ENCODE assay signal across 19 cellular contexts in the genomic region with DNA sequence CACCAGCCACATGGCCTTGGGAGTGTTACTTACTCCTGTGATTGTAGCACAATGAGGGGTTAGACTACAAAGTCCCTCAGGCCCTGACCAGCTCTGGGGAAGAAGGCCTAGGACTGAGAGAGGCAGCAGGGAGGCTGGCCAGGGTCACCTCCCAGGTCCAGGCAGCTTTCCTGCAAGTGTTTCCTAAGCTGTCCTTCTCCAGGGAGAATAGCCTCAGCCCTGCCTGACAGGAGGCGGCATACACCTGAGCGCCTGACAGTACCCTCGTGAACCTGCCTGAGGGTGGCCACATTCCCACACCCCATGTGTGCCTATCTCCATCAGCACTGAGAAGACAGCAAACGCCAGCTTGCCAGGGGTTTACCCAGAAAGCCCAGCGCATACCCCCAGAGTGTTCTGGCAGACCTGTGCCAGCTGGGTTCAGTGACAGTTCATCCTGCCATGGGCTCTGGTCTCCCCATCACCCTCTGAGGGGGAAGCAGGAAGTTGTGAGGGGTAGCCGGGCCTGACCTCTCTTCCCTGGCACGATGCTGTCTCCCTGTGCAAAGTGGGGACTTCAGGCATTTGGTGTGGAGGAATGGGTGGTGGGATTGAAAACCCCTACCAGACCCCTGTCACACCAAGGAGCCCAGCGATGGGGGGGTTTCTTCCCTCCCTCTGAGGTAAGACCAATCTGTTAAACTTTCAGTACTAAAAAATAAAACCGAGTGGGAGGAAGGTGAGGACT. TPM values are rescaled to one million over a fixed set of nuclear protein-coding genes. Genes with fewer than 3 reads are reported as not detected.
DNase-seq lines count a peak whose midpoint lies in the region; ATAC-seq and TF ChIP-seq lines count a peak whose summit lies in the region.
"Had no signal": no experiment of that assay in that cellular context is flagged by ENCODE, and none has a peak within 500 bp of the region (broad histone marks: within the 10 kb centered on the region; RNA-seq: fewer than 3 reads in every experiment).

No MANE protein-coding gene starts in this region.

- no peak overlapping the region for H3K4me3 Mint-ChIP-seq in activated CD8-positive, alpha-beta T cell treated with anti-CD3 and anti-CD28 coated beads for 36 hours
- H3K4me3 Mint-ChIP-seq in activated CD8-positive, alpha-beta T cell treated with anti-CD3 and anti-CD28 coated beads, Interleukin-2, amount 10 ng/mL, durations not matched to agents 7 days and 5 days, result no peak overlapping the region
- H3K4me3 Mint-ChIP-seq: naive thymus-derived CD8-positive, alpha-beta T cell had no signal

- H3K9me2 ChIP-seq in hepatocyte (replicated peaks; ENCODE audit: insufficient read depth), result no peaks in the 10 kb centered on the region

- WGBS in hepatocyte (ENCODE audit: low lambda C conversion rate, missing lambda C conversion rate), result 98% methylated on average over 9 of the region's 9 CpGs

- H3K27me3 Mint-ChIP-seq in activated CD8-positive, alpha-beta T cell treated with anti-CD3 and anti-CD28 coated beads for 36 hours, result no peaks in the 10 kb centered on the region
- no peaks in the 10 kb centered on the region for H3K27me3 Mint-ChIP-seq in activated CD8-positive, alpha-beta T cell treated with anti-CD3 and anti-CD28 coated beads, Interleukin-2, amount 10 ng/mL, durations not matched to agents 7 days and 5 days (ENCODE audit: low read depth)
- H3K27me3 Mint-ChIP-seq: naive thymus-derived CD8-positive, alpha-beta T cell had no signal

- DNase-seq in activated CD8-positive, alpha-beta T cell treated with anti-CD3 and anti-CD28 coated beads for 36 hours, result no peak
- no peak for DNase-seq in activated CD8-positive, alpha-beta T cell treated with anti-CD3 and anti-CD28 coated beads, Interleukin-2, amount 10 ng/mL, durations not matched to agents 7 days and 5 days
- DNase-seq in H7 (peak; percentile 17), dorsolateral prefrontal cortex (no peak), NK-92 (lab: John Stamatoyannopoulos, UW; ENCODE audit: unreplicated experiment) (no peak), DMS53 treated with DMSO at 0.1 percent for 48 hours (lab: John Stamatoyannopoulos, UW; ENCODE audit: unreplicated experiment) (no peak), hepatocyte (ENCODE audit: low spot score) (no peak)
- DNase-seq: activated CD8-positive, alpha-beta memory T cell treated with anti-CD3 and anti-CD28 coated beads, Interleukin-2, amount 50 U/mL, for 4 hours; effector CD8-positive, alpha-beta T cell; GF-D8; naive thymus-derived CD8-positive, alpha-beta T cell; NCI-H2171 treated with DMSO at 0.1 percent for 48 hours; NCI-H748 treated with DMSO at 0.1 percent for 48 hours; stimulated activated CD8-positive, alpha-beta memory T cell treated with anti-CD3 and anti-CD28 coated beads, Interleukin-4, amount 100 ng/mL, for 48 hours had no signal

- H3K27me3 ChIP-seq in H7 (ENCODE audit: control insufficient read depth, insufficient read depth, low read length), result no peaks in the 10 kb centered on the region
- H3K27me3 ChIP-seq in dorsolateral prefrontal cortex, result no peaks in the 10 kb centered on the region
- H3K27me3 ChIP-seq in parathyroid adenoma (ENCODE audit: control insufficient read depth, insufficient read depth, low read length), result no peaks in the 10 kb centered on the region
- H3K27me3 ChIP-seq in hepatocyte, result no peaks in the 10 kb centered on the region
- H3K27me3 ChIP-seq: BLaER1 treated with 17β-estradiol and CSF1 and Interleukin-3, amounts not matched to agents 10 nM and 100 nM; SJSA1 had no signal

- POLR2A ChIA-PET in activated CD8-positive, alpha-beta T cell treated with anti-CD3 and anti-CD28 coated beads for 36 hours (lab: Charles Lee), result no interaction called here
- POLR2A ChIA-PET in activated CD8-positive, alpha-beta T cell treated with anti-CD3 and anti-CD28 coated beads, Interleukin-2, amount 10 ng/mL, durations not matched to agents 7 days and 5 days (lab: Charles Lee), result no interaction called here

- H3K9me3 Mint-ChIP-seq in activated CD8-positive, alpha-beta T cell treated with anti-CD3 and anti-CD28 coated beads for 36 hours, result no peaks in the 10 kb centered on the region
- no peaks in the 10 kb centered on the region for H3K9me3 Mint-ChIP-seq in activated CD8-positive, alpha-beta T cell treated with anti-CD3 and anti-CD28 coated beads, Interleukin-2, amount 10 ng/mL, durations not matched to agents 7 days and 5 days (ENCODE audit: insufficient read depth)
- H3K9me3 Mint-ChIP-seq: naive thymus-derived CD8-positive, alpha-beta T cell had no signal

- H3K4me1 Mint-ChIP-seq in activated CD8-positive, alpha-beta T cell treated with anti-CD3 and anti-CD28 coated beads for 36 hours (ENCODE audit: low read depth), result peaks cover 4% of the 10 kb centered on the region
- H3K4me1 Mint-ChIP-seq in activated CD8-positive, alpha-beta T cell treated with anti-CD3 and anti-CD28 coated beads, Interleukin-2, amount 10 ng/mL, durations not matched to agents 7 days and 5 days (ENCODE audit: low read depth), result peaks cover 3% of the 10 kb centered on the region

- no peaks in the 10 kb centered on the region for H4K20me1 ChIP-seq in hepatocyte (ENCODE audit: insufficient read depth, poor library complexity, severe bottlenecking)

- H3K27ac ChIP-seq in dorsolateral prefrontal cortex (peak overlapping the region in 52 of 59 donors; percentile 9 to 91 (median 81)), parathyroid adenoma (peak overlapping the region; percentile 68), hepatocyte (no peak overlapping the region)
- H3K27ac ChIP-seq: BLaER1 treated with 17β-estradiol and CSF1 and Interleukin-3, amounts not matched to agents 10 nM and 100 nM; prostate gland; SJSA1 had no signal

- H3K27ac Mint-ChIP-seq in activated CD8-positive, alpha-beta T cell treated with anti-CD3 and anti-CD28 coated beads for 36 hours, result peak overlapping the region; percentile 21
- no peak overlapping the region for H3K27ac Mint-ChIP-seq in activated CD8-positive, alpha-beta T cell treated with anti-CD3 and anti-CD28 coated beads, Interleukin-2, amount 10 ng/mL, durations not matched to agents 7 days and 5 days

- peaks cover 6% of the 10 kb centered on the region for H3K36me3 ChIP-seq in H7 (replicated peaks; ENCODE audit: control insufficient read depth, insufficient read depth, low read length)
- no peaks in the 10 kb centered on the region for H3K36me3 ChIP-seq in parathyroid adenoma (ENCODE audit: control insufficient read depth, insufficient read depth, low read length)
- H3K36me3 ChIP-seq in hepatocyte (replicated peaks; ENCODE audit: insufficient read depth, low read depth), result no peaks in the 10 kb centered on the region
- H3K36me3 ChIP-seq: prostate gland had no signal

- H3K9me3 ChIP-seq in parathyroid adenoma (ENCODE audit: control insufficient read depth, low read length) (no peaks in the 10 kb centered on the region), hepatocyte (ENCODE audit: low read depth) (no peaks in the 10 kb centered on the region)
- H3K9me3 ChIP-seq: BLaER1 treated with 17β-estradiol and CSF1 and Interleukin-3, amounts not matched to agents 10 nM and 100 nM; prostate gland; SJSA1 had no signal

- no peak for TF ChIP-seq CTCF in activated CD8-positive, alpha-beta T cell treated with anti-CD3 and anti-CD28 coated beads for 36 hours (IDR thresholded peaks at IDR 0.05)
- no peak for TF ChIP-seq CTCF in dorsolateral prefrontal cortex (IDR thresholded peaks at IDR 0.05 in 54 of 56, conservative IDR thresholded peaks at IDR 0.05 in 2 of 56; ENCODE audit: low read depth in 1 of 56, partially characterized antibody in 56 of 56)
- no peak for TF ChIP-seq CTCF in parathyroid adenoma (IDR thresholded peaks at IDR 0.05)
- TF ChIP-seq CTCF in hepatocyte (IDR thresholded peaks at IDR 0.05; ENCODE audit: poor library complexity), result no peak

- H3K4me2 ChIP-seq in parathyroid adenoma (ENCODE audit: low read length), result no peak overlapping the region
- no peak overlapping the region for H3K4me2 ChIP-seq in hepatocyte
- H3K4me2 ChIP-seq: BLaER1 treated with 17β-estradiol and CSF1 and Interleukin-3, amounts not matched to agents 10 nM and 100 nM had no signal

- no peaks in the 10 kb centered on the region for H3K79me2 ChIP-seq in parathyroid adenoma
- no peaks in the 10 kb centered on the region for H3K79me2 ChIP-seq in hepatocyte

- CTCF ChIA-PET in activated CD8-positive, alpha-beta T cell treated with anti-CD3 and anti-CD28 coated beads for 36 hours (lab: Charles Lee), result no interaction called here
- CTCF ChIA-PET in activated CD8-positive, alpha-beta T cell treated with anti-CD3 and anti-CD28 coated beads, Interleukin-2, amount 10 ng/mL, durations not matched to agents 7 days and 5 days (lab: Charles Lee), result no interaction called here

- intact Hi-C loops in activated CD8-positive, alpha-beta T cell treated with anti-CD3 and anti-CD28 coated beads for 36 hours (cut with micrococcal nuclease), result no loop called here
- intact Hi-C loops in dorsolateral prefrontal cortex (cut with DNase I), result no loop called here

- H3K9ac ChIP-seq in parathyroid adenoma, result no peak overlapping the region
- H3K9ac ChIP-seq: BLaER1 treated with 17β-estradiol and CSF1 and Interleukin-3, amounts not matched to agents 10 nM and 100 nM had no signal

- H3K4me1 ChIP-seq in parathyroid adenoma (peaks cover 61% of the 10 kb centered on the region), hepatocyte (ENCODE audit: insufficient read depth) (no peaks in the 10 kb centered on the region)
- H3K4me1 ChIP-seq: BLaER1 treated with 17β-estradiol and CSF1 and Interleukin-3, amounts not matched to agents 10 nM and 100 nM; prostate gland had no signal

- no peak overlapping the region for H2AFZ ChIP-seq in parathyroid adenoma
- no peak overlapping the region for H2AFZ ChIP-seq in hepatocyte

- peaks cover 3% of the 10 kb centered on the region for H3K36me3 Mint-ChIP-seq in activated CD8-positive, alpha-beta T cell treated with anti-CD3 and anti-CD28 coated beads for 36 hours (ENCODE audit: low read depth)
- H3K36me3 Mint-ChIP-seq in activated CD8-positive, alpha-beta T cell treated with anti-CD3 and anti-CD28 coated beads, Interleukin-2, amount 10 ng/mL, durations not matched to agents 7 days and 5 days (ENCODE audit: low read depth), result peaks cover 8% of the 10 kb centered on the region

- no peak for ATAC-seq in activated CD8-positive, alpha-beta T cell treated with anti-CD3 and anti-CD28 coated beads for 36 hours
- no peak for ATAC-seq in activated CD8-positive, alpha-beta T cell treated with anti-CD3 and anti-CD28 coated beads, Interleukin-2, amount 10 ng/mL, durations not matched to agents 7 days and 5 days
- ATAC-seq: GM12878; naive thymus-derived CD8-positive, alpha-beta T cell had no signal

- H3K4me3 ChIP-seq in H7 (ENCODE audit: insufficient read depth, low read depth, low read length) (no peak overlapping the region), dorsolateral prefrontal cortex (no peak overlapping the region), parathyroid adenoma (ENCODE audit: low read depth, low read length) (no peak overlapping the region), hepatocyte (no peak overlapping the region)
- H3K4me3 ChIP-seq: BLaER1 treated with 17β-estradiol and CSF1 and Interleukin-3, amounts not matched to agents 10 nM and 100 nM; GM12878; prostate gland; SJSA1 had no signal

RNA-seq across cellular contexts. Expression of a gene that starts 56.3 kb away (rescaled TPM):
- 1 to 10 TPM in 1 of 2 experiments, under 1 TPM in 1; 0.97 to 1.9 TPM for total RNA-seq in activated CD8-positive, alpha-beta T cell treated with anti-CD3 and anti-CD28 coated beads for 36 hours
- not detected for total RNA-seq in activated CD8-positive, alpha-beta T cell treated with anti-CD3 and anti-CD28 coated beads, Interleukin-2, amount 10 ng/mL, durations not matched to agents 7 days and 5 days
- 0.31 TPM in 1 of 2 replicates, not detected in the other for total RNA-seq in H7 (2014; rRNA removed; shearing (Covaris generic))
- total RNA-seq in dorsolateral prefrontal cortex (100 to 1,000 TPM; 111 to 469 (median 313) TPM), hepatocyte (0.37 TPM in 1 of 2 replicates, not detected in the other)
- 1.7 TPM in 1 of 2 replicates, not detected in the other for polyA plus RNA-seq in hepatocyte
- total RNA-seq: naive thymus-derived CD8-positive, alpha-beta T cell; SJSA1 had no signal
- polyA plus RNA-seq: naive thymus-derived CD8-positive, alpha-beta T cell had no signal

Comparison
In these comparisons a context has a peak if more than half of its experiments do, and no peak if none do; other contexts are left out.
1. RNA of a gene that starts 56.3 kb away (total RNA-seq): 111 to 469 TPM in dorsolateral prefrontal cortex; 0.97 to 1.9 TPM in activated CD8-positive, alpha-beta T cell treated with anti-CD3 and anti-CD28 coated beads for 36 hours, 0.37 TPM in hepatocyte, 0.31 TPM in H7 and not detected in activated CD8-positive, alpha-beta T cell treated with anti-CD3 and anti-CD28 coated beads, Interleukin-2, amount 10 ng/mL, durations not matched to agents 7 days and 5 days; every median in the first group is over 10 times any median in the second.